In genomic region chr6:139010674-139011073, GRCh38 we compare ENCODE assay signal across 21 cellular contexts. TPM values are rescaled to one million over a fixed set of nuclear protein-coding genes. Genes with fewer than 3 reads are reported as not detected.
DNase-seq lines count a peak whose midpoint lies in the region; ATAC-seq and TF ChIP-seq lines count a peak whose summit lies in the region.
"Had no signal": no experiment of that assay in that cellular context is flagged by ENCODE, and none has a peak within 500 bp of the region (broad histone marks: within the 10 kb centered on the region; RNA-seq: fewer than 3 reads in every experiment).

No MANE protein-coding gene starts in this region.

- peaks cover 29% of the 10 kb centered on the region for H3K4me1 Mint-ChIP-seq in WTC11
- H3K4me1 Mint-ChIP-seq in neural progenitor cell, result peaks cover 4% of the 10 kb centered on the region

- H3K27me3 Mint-ChIP-seq in WTC11 (ENCODE audit: low read depth) (peaks cover 6% of the 10 kb centered on the region; the same call in 1 of the 2 replicates), neural progenitor cell (ENCODE audit: insufficient read depth, low read depth) (peaks cover 8% of the 10 kb centered on the region)

- TF ChIP-seq POLR2A in esophagus squamous epithelium (IDR thresholded peaks at IDR 0.05), result no peak

- H3K36me3 ChIP-seq in HUES48 (ENCODE audit: control insufficient read depth, insufficient read depth, low read length), result no peaks in the 10 kb centered on the region
- no peaks in the 10 kb centered on the region for H3K36me3 ChIP-seq in neural progenitor cell
- H3K36me3 ChIP-seq in esophagus squamous epithelium, result no peaks in the 10 kb centered on the region
- H3K36me3 ChIP-seq: BLaER1 had no signal

- H3K4me3 Mint-ChIP-seq in WTC11 (no peak overlapping the region), neural progenitor cell (no peak overlapping the region)
- H3K4me3 Mint-ChIP-seq: CD4-positive, CD25-positive, alpha-beta regulatory T cell had no signal

- no peaks in the 10 kb centered on the region for H4K20me1 ChIP-seq in neural progenitor cell (ENCODE audit: low read depth)
- H4K20me1 ChIP-seq: BLaER1 had no signal

- H3K27me3 ChIP-seq in HUES48 (ENCODE audit: control insufficient read depth, insufficient read depth, low read length) (no peaks in the 10 kb centered on the region), neural progenitor cell (no peaks in the 10 kb centered on the region), esophagus squamous epithelium (no peaks in the 10 kb centered on the region)
- H3K27me3 ChIP-seq: BLaER1 had no signal

- peaks cover 23% of the 10 kb centered on the region for H3F3A ChIP-seq in neural progenitor cell (ENCODE audit: low read depth)

- H3K9me3 Mint-ChIP-seq in WTC11, result no peaks in the 10 kb centered on the region
- H3K9me3 Mint-ChIP-seq in neural progenitor cell, result no peaks in the 10 kb centered on the region
- H3K9me3 Mint-ChIP-seq: CD4-positive, CD25-positive, alpha-beta regulatory T cell had no signal

- no peak overlapping the region for H3K4me3 ChIP-seq in HUES48 (ENCODE audit: low read depth, low read length)
- no peak overlapping the region for H3K4me3 ChIP-seq in neural progenitor cell
- no peak overlapping the region for H3K4me3 ChIP-seq in esophagus squamous epithelium
- H3K4me3 ChIP-seq: BLaER1 had no signal

- H3K4me1 ChIP-seq in HUES48 (ENCODE audit: control insufficient read depth, insufficient read depth, low read length) (peaks cover 26% of the 10 kb centered on the region), neural progenitor cell (peaks cover 8% of the 10 kb centered on the region), esophagus squamous epithelium (no peaks in the 10 kb centered on the region)

- CTCF ChIA-PET in WTC11 (lab: Charles Lee), result no interaction called here

- intact Hi-C loops in esophagus squamous epithelium (cut with DNase I), result no loop called here

- TF ChIP-seq CTCF in 22Rv1 (IDR thresholded peaks at IDR 0.05), result no peak
- TF ChIP-seq CTCF in WTC11 (IDR thresholded peaks at IDR 0.05), result no peak
- TF ChIP-seq CTCF in neural progenitor cell (IDR thresholded peaks at IDR 0.05), result no peak
- TF ChIP-seq CTCF in esophagus squamous epithelium (IDR thresholded peaks at IDR 0.05), result no peak

- no peaks in the 10 kb centered on the region for H3K79me2 ChIP-seq in neural progenitor cell (ENCODE audit: low read depth)

- no peaks in the 10 kb centered on the region for H3K36me3 Mint-ChIP-seq in WTC11
- no peaks in the 10 kb centered on the region for H3K36me3 Mint-ChIP-seq in neural progenitor cell
- H3K36me3 Mint-ChIP-seq: CD4-positive, CD25-positive, alpha-beta regulatory T cell had no signal

- ATAC-seq in WTC11 (peak; percentile 88), HG03565 (IDR thresholded peaks at IDR 0.05; ENCODE audit: unreplicated experiment) (no peak)

- no peak overlapping the region; the same call in 1 of the 2 replicates for H3K27ac Mint-ChIP-seq in WTC11
- H3K27ac Mint-ChIP-seq in neural progenitor cell, result no peak overlapping the region
- H3K27ac Mint-ChIP-seq: CD4-positive, CD25-positive, alpha-beta regulatory T cell had no signal

- H3K4me2 ChIP-seq in neural progenitor cell, result no peak overlapping the region
- H3K4me2 ChIP-seq: BLaER1 had no signal

- DNase-seq in WTC11 (ENCODE audit: low spot score), result no peak
- DNase-seq in neural progenitor cell (ENCODE audit: low spot score), result peak; percentile 20
- no peak for DNase-seq in effector CD4-positive, alpha-beta T cell
- DNase-seq in esophagus squamous epithelium (lab: John Stamatoyannopoulos, UW), result no peak
- DNase-seq: CD4-positive, CD25-positive, alpha-beta regulatory T cell; KBM-7; MV-4-11; NCI-H1105; NCI-H1436 treated with DMSO at 0.1 percent for 48 hours; NCI-H2029 treated with DMSO at 0.1 percent for 48 hours; NCI-H2171; NCI-H345; NCI-H510A treated with DMSO at 0.1 percent for 48 hours; NCI-H774; RPMI8226; SHP77; T-helper 1 cell had no signal

- H3K9ac ChIP-seq in HUES48 (ENCODE audit: low read depth, low read length) (no peak overlapping the region), neural progenitor cell (no peak overlapping the region)
- H3K9ac ChIP-seq: BLaER1 had no signal

- POLR2A ChIA-PET in WTC11 (lab: Charles Lee), result interaction anchor here (0.7 to 1.4 kb wide), 2 partner anchors 42 to 56 kb away, joined by 3 to 4 read pairs; no protein-coding TSS in a partner anchor

- no peaks in the 10 kb centered on the region for H3K9me3 ChIP-seq in HUES48 (ENCODE audit: control insufficient read depth, insufficient read depth, low read length)
- H3K9me3 ChIP-seq in neural progenitor cell (ENCODE audit: low read depth), result no peaks in the 10 kb centered on the region
- no peaks in the 10 kb centered on the region for H3K9me3 ChIP-seq in esophagus squamous epithelium
- H3K9me3 ChIP-seq: BLaER1 had no signal

- peak overlapping the region; percentile 85 for H3K27ac ChIP-seq in 22Rv1
- H3K27ac ChIP-seq in HUES48 (ENCODE audit: low read depth, low read length), result peak overlapping the region; percentile 67
- H3K27ac ChIP-seq in neural progenitor cell, result no peak overlapping the region
- H3K27ac ChIP-seq in esophagus squamous epithelium, result no peak overlapping the region
- H3K27ac ChIP-seq: BLaER1 had no signal

- H2AFZ ChIP-seq in neural progenitor cell (replicated peaks), result peak overlapping the region; percentile 27

TF ChIP-seq in WTC11, 78 proteins besides CTCF, POLR2A, EP300 and RAD21:
- TF ChIP-seq MAX (CRISPR knock-in tag; IDR thresholded peaks at IDR 0.05), result no peak
- no peak for TF ChIP-seq SP1 (CRISPR knock-in tag; conservative IDR thresholded peaks at IDR 0.05)
- TF ChIP-seq MYBL2 (CRISPR knock-in tag; IDR thresholded peaks at IDR 0.05), result no peak
- no peak for TF ChIP-seq SMAD4 (CRISPR knock-in tag; IDR thresholded peaks at IDR 0.05)
- TF ChIP-seq E2F1 (CRISPR knock-in tag; IDR thresholded peaks at IDR 0.05), result no peak
- TF ChIP-seq GABPB1 (CRISPR knock-in tag; IDR thresholded peaks at IDR 0.05), result no peak
- no peak for TF ChIP-seq ZBTB43 (CRISPR knock-in tag; IDR thresholded peaks at IDR 0.05)

RNA-seq across cellular contexts. Expression of gene ABRACL, which starts 17.9 kb away (rescaled TPM):
- total RNA-seq in WTC11 (2021) (111 to 117 TPM (median 116 TPM) in 3 replicates), neural progenitor cell (ENCODE audit: low replicate concordance) (134 and 242 TPM in 2 replicates), esophagus squamous epithelium (10 to 100 TPM; 18.7 to 81.6 (median 25.7) TPM)

RNA-seq across cellular contexts. Expression of gene REPS1, which starts 22.6 kb away (rescaled TPM):
- total RNA-seq in WTC11 (2021) (51.0 to 55.1 TPM (median 54.6 TPM) in 3 replicates), neural progenitor cell (ENCODE audit: low replicate concordance) (86.1 and 97.5 TPM in 2 replicates), esophagus squamous epithelium (10 to 100 TPM; 30.8 to 60.3 (median 43.2) TPM)

Comparison
In these comparisons a context has a peak if more than half of its experiments do, and no peak if none do; other contexts are left out.
1. H3K27ac ChIP-seq: peak in 22Rv1 (single experiment) and HUES48 (single experiment); none in neural progenitor cell (single experiment) and esophagus squamous epithelium (0 of 4).